9 cellular contexts compared by ENCODE assay signal in genomic region chr11:116641561-116642045, GRCh38.
DNase-seq lines count a peak whose midpoint lies in the region; FAIRE-seq and TF ChIP-seq lines count a peak whose summit lies in the region.
"Had no signal": no experiment of that assay in that cellular context is flagged by ENCODE, and none has a peak within 500 bp of the region (broad histone marks: within the 10 kb centered on the region; RNA-seq: fewer than 3 reads in every experiment).

No MANE protein-coding gene starts in this region.

- H3K36me3 Mint-ChIP-seq in type B pancreatic cell, result no peaks in the 10 kb centered on the region

- DNase-seq in AG10803 (ENCODE audit: low read depth) (peak; percentile 7), GM18507 (ENCODE audit: extremely low spot score, insufficient read length, low read depth) (peak; percentile 44), NCI-H2171 treated with DMSO at 0.1 percent for 48 hours (lab: John Stamatoyannopoulos, UW) (peak; percentile 62), amniotic epithelial cell (ENCODE audit: low read depth) (peak; percentile 6), islet precursor cell (peak; percentile 78), type B pancreatic cell (ENCODE audit: extremely low spot score, unreplicated experiment) (no peak), midbrain (lab: John Stamatoyannopoulos, UW) (no peak), NK-92 (lab: John Stamatoyannopoulos, UW; ENCODE audit: unreplicated experiment) (no peak)

- peaks cover 19% of the 10 kb centered on the region for H3K27me3 Mint-ChIP-seq in type B pancreatic cell

- TF ChIP-seq CTCF in AG10803 (conservative IDR thresholded peaks at IDR 0.05; ENCODE audit: low read length), result peak; percentile 70
- TF ChIP-seq CTCF in type B pancreatic cell (conservative IDR thresholded peaks at IDR 0.05), result peak; percentile 83

- peak; percentile 36 for FAIRE-seq in GM18507 (lab: Jason Lieb, UNC)

- no peak overlapping the region for H3K4me3 ChIP-seq in AG10803 (ENCODE audit: low read length)

- H3K9me3 Mint-ChIP-seq in type B pancreatic cell, result no peaks in the 10 kb centered on the region
- H3K9me3 Mint-ChIP-seq: central memory CD8-positive, alpha-beta T cell had no signal

- no peaks in the 10 kb centered on the region for H3K4me1 Mint-ChIP-seq in type B pancreatic cell (ENCODE audit: unreplicated experiment)
- H3K4me1 Mint-ChIP-seq: central memory CD8-positive, alpha-beta T cell had no signal

- no peak overlapping the region for H3K4me3 Mint-ChIP-seq in type B pancreatic cell
- H3K4me3 Mint-ChIP-seq: central memory CD8-positive, alpha-beta T cell had no signal

- H3K27ac Mint-ChIP-seq in type B pancreatic cell, result no peak overlapping the region

Comparison
In these comparisons a context has a peak if more than half of its experiments do, and no peak if none do; other contexts are left out.
1. DNase-seq: peak in AG10803 (single experiment), GM18507 (single experiment), NCI-H2171 treated with DMSO at 0.1 percent for 48 hours (single experiment), amniotic epithelial cell (single experiment) and islet precursor cell (single experiment); none in type B pancreatic cell (single experiment), midbrain (single experiment) and NK-92 (single experiment).